ENCODE assay signal across 15 cellular contexts in genomic region chr1:246165826-246166709, GRCh38.
A peak's percentile ranks its signal among the peaks of the same experiment; 100 is the strongest.
DNase-seq lines count a peak whose midpoint lies in the region; ATAC-seq and TF ChIP-seq lines count a peak whose summit lies in the region.
"Had no signal": no experiment of that assay in that cellular context is flagged by ENCODE, and none has a peak within 500 bp of the region (broad histone marks: within the 10 kb centered on the region; RNA-seq: fewer than 3 reads in every experiment).

No MANE protein-coding gene starts in this region.

- H3K36me3 ChIP-seq in esophagus muscularis mucosa (no peaks in the 10 kb centered on the region), upper lobe of left lung (no peaks in the 10 kb centered on the region), tibial artery (no peaks in the 10 kb centered on the region)
- H3K36me3 ChIP-seq: ascending aorta had no signal

- ATAC-seq in upper lobe of left lung (ENCODE audit: low FRiP score in 2 of 2): peak; percentile 39 to 60

- intact Hi-C loops in esophagus muscularis mucosa (cut with DNase I) (no loop called here), posterior vena cava (cut with DNase I) (no loop called here), tibial artery (cut with DNase I; ENCODE audit: low total_unique reads) (no loop called here)

- H3K27ac ChIP-seq in esophagus muscularis mucosa (replicated peaks in 1 of 4) (no peak overlapping the region), upper lobe of left lung (no peak overlapping the region), tibial artery (no peak overlapping the region)
- H3K27ac ChIP-seq: ascending aorta had no signal

- 92% methylated on average over 7 of the region's 7 CpGs for WGBS in esophagus muscularis mucosa
- 67 to 81% methylated on average over 7 of the region's 7 CpGs for WGBS in upper lobe of left lung, 2 donors

- H3K9me3 ChIP-seq in esophagus muscularis mucosa: no peaks in the 10 kb centered on the region
- H3K9me3 ChIP-seq in upper lobe of left lung: no peaks in the 10 kb centered on the region
- no peaks in the 10 kb centered on the region for H3K9me3 ChIP-seq in tibial artery
- H3K9me3 ChIP-seq: ascending aorta had no signal

- H3K4me3 ChIP-seq in esophagus muscularis mucosa (no peak overlapping the region), upper lobe of left lung (no peak overlapping the region), tibial artery (no peak overlapping the region)
- H3K4me3 ChIP-seq: ascending aorta had no signal

- TF ChIP-seq POLR2A in esophagus muscularis mucosa (IDR thresholded peaks at IDR 0.05; ENCODE audit: low read depth) (no peak), upper lobe of left lung (IDR thresholded peaks at IDR 0.05) (no peak)

- TF ChIP-seq CTCF in esophagus muscularis mucosa (IDR thresholded peaks at IDR 0.05): no peak
- TF ChIP-seq CTCF in upper lobe of left lung (IDR thresholded peaks at IDR 0.05): no peak
- no peak for TF ChIP-seq CTCF in tibial artery (IDR thresholded peaks at IDR 0.05)

- H3K27me3 ChIP-seq in esophagus muscularis mucosa (no peaks in the 10 kb centered on the region), upper lobe of left lung (no peaks in the 10 kb centered on the region), tibial artery (no peaks in the 10 kb centered on the region)
- H3K27me3 ChIP-seq: ascending aorta had no signal

- TF ChIP-seq EP300 in esophagus muscularis mucosa (IDR thresholded peaks at IDR 0.05) (no peak), upper lobe of left lung (IDR thresholded peaks at IDR 0.05) (no peak)

- DNase-seq in NCI-H2107 treated with DMSO at 0.1 percent for 48 hours (lab: John Stamatoyannopoulos, UW; ENCODE audit: unreplicated experiment) (peak; percentile 54), NCI-H2107 (lab: John Stamatoyannopoulos, UW) (no peak), NCI-H510A treated with DMSO at 0.1 percent for 48 hours (lab: John Stamatoyannopoulos, UW) (peak; percentile 80), esophagus muscularis mucosa (ENCODE audit: extremely low spot score) (peak; percentile 60), upper lobe of left lung (peak in 1 of 2 donors; percentile 35), posterior vena cava (ENCODE audit: low spot score) (no peak), tibial artery (no peak), iPS-NIHi7 (ENCODE audit: extremely low spot score) (no peak)
- DNase-seq: 8988T; activated CD4-positive, alpha-beta T cell treated with anti-CD3 and anti-CD28 coated beads for 48 hours; activated T-cell treated with anti-CD3 and anti-CD28 coated beads, Interleukin-2, amount 50 U/mL, for 48 hours; foreskin melanocyte; naive B cell; T-helper 1 cell had no signal

- peaks cover 0 to 4% (median 0%) of the 10 kb centered on the region in 4 donors for H3K4me1 ChIP-seq in esophagus muscularis mucosa
- H3K4me1 ChIP-seq in upper lobe of left lung: no peaks in the 10 kb centered on the region
- no peaks in the 10 kb centered on the region for H3K4me1 ChIP-seq in tibial artery
- H3K4me1 ChIP-seq: ascending aorta had no signal

Comparison
In these comparisons a context has a peak if more than half of its experiments do, and no peak if none do; other contexts are left out.
1. DNase-seq: peak in NCI-H2107 treated with DMSO at 0.1 percent for 48 hours (single experiment), NCI-H510A treated with DMSO at 0.1 percent for 48 hours (single experiment) and esophagus muscularis mucosa (single experiment); none in NCI-H2107 (single experiment), posterior vena cava (single experiment), tibial artery (0 of 2) and iPS-NIHi7 (single experiment).